8 cellular contexts compared by ENCODE assay signal in genomic region chr9:108142504-108143201, GRCh38.
A peak's percentile ranks its signal among the peaks of the same experiment; 100 is the strongest.
DNase-seq lines count a peak whose midpoint lies in the region; ATAC-seq and TF ChIP-seq lines count a peak whose summit lies in the region.
"Had no signal": no experiment of that assay in that cellular context is flagged by ENCODE, and none has a peak within 500 bp of the region (broad histone marks: within the 10 kb centered on the region; RNA-seq: fewer than 3 reads in every experiment).

No MANE protein-coding gene starts in this region.

- H3K4me1 ChIP-seq in urinary bladder (ENCODE audit: insufficient read depth) = no peaks in the 10 kb centered on the region

- peak; percentile 40 for TF ChIP-seq CTCF in fibroblast of the aortic adventitia (IDR thresholded peaks at IDR 0.05; ENCODE audit: insufficient read depth, low read length)

- WGBS in urinary bladder = 11% methylated on average over 10 of the region's 10 CpGs

- H3K4me3 ChIP-seq in fibroblast of the aortic adventitia (ENCODE audit: low read depth, low read length) (no peak overlapping the region), urinary bladder (ENCODE audit: low read depth, low read length) (no peak overlapping the region)

- no peaks in the 10 kb centered on the region for H3K36me3 ChIP-seq in urinary bladder (ENCODE audit: insufficient read depth)

- ATAC-seq in GM18909 (IDR thresholded peaks at IDR 0.05; ENCODE audit: poor library complexity, unreplicated experiment) (no peak), GM19324 (IDR thresholded peaks at IDR 0.05; ENCODE audit: low FRiP score, unreplicated experiment) (no peak)
- ATAC-seq: natural killer cell had no signal

- peak overlapping the region; percentile 14 for H3K27ac ChIP-seq in urinary bladder (ENCODE audit: low read depth)

- DNase-seq in SW480 (ENCODE audit: low spot score) (peak; percentile 6), fibroblast of the aortic adventitia (ENCODE audit: low read depth) (peak; percentile 98), myocyte (ENCODE audit: low read depth) (peak; percentile 50), hepatic stellate cell (ENCODE audit: low spot score) (no peak)
- DNase-seq: natural killer cell had no signal
